In genomic region chr14:94322648-94323570, GRCh38 we compare ENCODE assay signal across 15 cellular contexts. TPM values are rescaled to one million over a fixed set of nuclear protein-coding genes. Genes with fewer than 3 reads are reported as not detected.
DNase-seq lines count a peak whose midpoint lies in the region; ATAC-seq, FAIRE-seq and TF ChIP-seq lines count a peak whose summit lies in the region.
"Had no signal": no experiment of that assay in that cellular context is flagged by ENCODE, and none has a peak within 500 bp of the region (broad histone marks: within the 10 kb centered on the region; RNA-seq: fewer than 3 reads in every experiment).

Gene SERPINA6, minus strand, starts transcription at chr14:94323336. Its CDS starts 8,688 bp downstream, at chr14:94314648.

- no peak for TF ChIP-seq CTCF in HEK293 (tag by site-specific recombination; IDR thresholded peaks at IDR 0.05)
- TF ChIP-seq CTCF in WTC11 (IDR thresholded peaks at IDR 0.05) = no peak

- peaks cover 6% of the 10 kb centered on the region for H3K4me1 Mint-ChIP-seq in WTC11

- CTCF ChIA-PET in HEK293 (lab: Yijun Ruan, JAX) = interaction anchor here (1.3 kb wide), 1 partner anchor 14 kb away, joined by 3 read pairs; no protein-coding TSS in a partner anchor
- CTCF ChIA-PET in WTC11 (lab: Charles Lee) = interaction anchor here (0.9 to 1.5 kb wide), 4 partner anchors 33 to 186 kb away, joined by 3 to 5 read pairs (median 4); no protein-coding TSS in a partner anchor

- no peak within 1 kb of the TSS for H3K9ac ChIP-seq in skeletal muscle satellite cell (ENCODE audit: low read depth, low read length)

- no peak within 1 kb of the TSS for H3K4me3 ChIP-seq in HEK293 (ENCODE audit: low read depth, low read length)
- H3K4me3 ChIP-seq in skeletal muscle satellite cell (ENCODE audit: low read length) = peak within 1 kb of the TSS; percentile 0
- H3K4me3 ChIP-seq: dorsolateral prefrontal cortex had no signal

- H3K36me3 Mint-ChIP-seq in WTC11 = no peaks in the 10 kb centered on the region

- no peaks in the 10 kb centered on the region for H3K9me3 Mint-ChIP-seq in WTC11

- H3K27me3 ChIP-seq in skeletal muscle satellite cell (ENCODE audit: control insufficient read depth, insufficient read depth, low read length) = no peaks in the 10 kb centered on the region
- H3K27me3 ChIP-seq: dorsolateral prefrontal cortex had no signal

- H3K4me3 Mint-ChIP-seq in WTC11 = no peak within 1 kb of the TSS

- DNase-seq in WTC11 (ENCODE audit: low spot score) (no peak), iris pigment epithelial cell (ENCODE audit: low read depth) (peak; percentile 20), GM12891 (ENCODE audit: insufficient read length, low spot score) (no peak), 8988T (no peak)
- DNase-seq in activated CD4-positive, alpha-beta T cell treated with anti-CD3 and anti-CD28 coated beads for 48 hours = no peak
- DNase-seq: activated effector memory CD4-positive, alpha-beta T cell treated with Interleukin-2 at 50 U/mL for 16 hours; DMS79; dorsolateral prefrontal cortex; NCI-H2081; SIG-M5; trophoblast cell had no signal

- H3K36me3 ChIP-seq in HEK293 (ENCODE audit: control insufficient read depth in 2 of 2, insufficient read depth in 1 of 2, low read length in 2 of 2) (no peaks in the 10 kb centered on the region), skeletal muscle satellite cell (ENCODE audit: insufficient read depth, low read length) (no peaks in the 10 kb centered on the region)

- H3K4me2 ChIP-seq in skeletal muscle satellite cell (ENCODE audit: low read length) = peak within 1 kb of the TSS; percentile 58

- FAIRE-seq in GM12891 (lab: Jason Lieb, UNC) = no peak

- ATAC-seq in WTC11 (no peak), HG02973 (IDR thresholded peaks at IDR 0.05; ENCODE audit: unreplicated experiment) (no peak)
- ATAC-seq: activated CD4-positive, CD25-positive, alpha-beta regulatory T cell treated with anti-CD3 and anti-CD28 coated beads, Interleukin-2, amount 50 U/mL, for 24 hours had no signal

- POLR2A ChIA-PET in HEK293 (lab: Yijun Ruan, JAX) (no interaction called here), WTC11 (lab: Charles Lee) (no interaction called here)

- H3K27ac ChIP-seq in HEK293 (ENCODE audit: extremely low read depth, low read depth, low read length) = no peak within 1 kb of the TSS
- H3K27ac ChIP-seq: dorsolateral prefrontal cortex had no signal

- TF ChIP-seq POLR2A in GM12891 (IDR thresholded peaks at IDR 0.05; ENCODE audit: low read depth, low read length) = no peak

- H3K9me3 ChIP-seq in HEK293 (ENCODE audit: control insufficient read depth, insufficient read depth, low read depth, low read length) (no peaks in the 10 kb centered on the region), skeletal muscle satellite cell (replicated peaks; ENCODE audit: low read length) (no peaks in the 10 kb centered on the region)

- H3K4me1 ChIP-seq in HEK293 (ENCODE audit: control insufficient read depth, insufficient read depth, low read length) (no peaks in the 10 kb centered on the region), skeletal muscle satellite cell (ENCODE audit: control insufficient read depth, insufficient read depth, low read length) (peaks cover 13% of the 10 kb centered on the region)

- H3K27me3 Mint-ChIP-seq in WTC11 (ENCODE audit: low read depth) = no peaks in the 10 kb centered on the region

- no peak within 1 kb of the TSS for H3K27ac Mint-ChIP-seq in WTC11

TF ChIP-seq in HEK293, 187 proteins besides CTCF, POLR2A, EP300 and RAD21 (continues in another document):
- TF ChIP-seq ZNF621 (tag by site-specific recombination; IDR thresholded peaks at IDR 0.05) = no peak
- no peak for TF ChIP-seq ZNF138 (tag by site-specific recombination; IDR thresholded peaks at IDR 0.05; ENCODE audit: borderline replicate concordance)
- no peak for TF ChIP-seq ZBTB7A (tag by site-specific recombination; IDR thresholded peaks at IDR 0.05; ENCODE audit: low read depth)
- TF ChIP-seq OSR2 (tag by site-specific recombination; IDR thresholded peaks at IDR 0.05) = no peak
- TF ChIP-seq GLIS1 (tag by site-specific recombination; IDR thresholded peaks at IDR 0.05) = peak; percentile 69
- no peak for TF ChIP-seq ZNF629 (tag by site-specific recombination; IDR thresholded peaks at IDR 0.05)
- no peak for TF ChIP-seq ZNF707 (tag by site-specific recombination; IDR thresholded peaks at IDR 0.05)
- TF ChIP-seq ZNF513 (tag by site-specific recombination; IDR thresholded peaks at IDR 0.05) = no peak
- TF ChIP-seq ZNF274 (IDR thresholded peaks at IDR 0.05; ENCODE audit: low read length) = no peak
- TF ChIP-seq ZNF274 (tag by site-specific recombination; IDR thresholded peaks at IDR 0.05; ENCODE audit: borderline replicate concordance) = no peak

TF ChIP-seq in WTC11, 78 proteins besides CTCF, POLR2A, EP300 and RAD21:
- no peak for TF ChIP-seq ZNF396 (CRISPR knock-in tag; IDR thresholded peaks at IDR 0.05; ENCODE audit: borderline replicate concordance)
- TF ChIP-seq GABPB1 (CRISPR knock-in tag; IDR thresholded peaks at IDR 0.05) = peak; percentile 41; the same call in 1 of the 2 replicates
TF ChIP-seq in WTC11: peak in this region for 1.

TF ChIP-seq in GM12891, 5 proteins besides CTCF, POLR2A, EP300 and RAD21:
- TF ChIP-seq SPI1 (IDR thresholded peaks at IDR 0.05; ENCODE audit: low read depth, low read length) (no peak), POLR2AphosphoS5 (IDR thresholded peaks at IDR 0.05; ENCODE audit: low read depth, low read length) (no peak), TAF1 (IDR thresholded peaks at IDR 0.05; ENCODE audit: low read depth, low read length) (no peak), PAX5 (IDR thresholded peaks at IDR 0.05; ENCODE audit: insufficient read depth, low read length, severe bottlenecking) (no peak), POU2F2 (IDR thresholded peaks at IDR 0.05; ENCODE audit: low read depth, low read length) (no peak)

RNA-seq across cellular contexts. Expression of gene SERPINA6, which starts in this region (rescaled TPM):
- 0.15 TPM in 1 of 3 replicates, not detected in the others for total RNA-seq in WTC11 (2021)
- 0.22 TPM in 1 of 2 replicates, not detected in the other for total RNA-seq in skeletal muscle satellite cell (2012; rRNA removed)
- polyA plus RNA-seq in GM12891 (2012; ENCODE audit: low read depth, missing spikeins) = not detected
- total RNA-seq: dorsolateral prefrontal cortex had no signal
